ENCODE assay signal across 21 cellular contexts in genomic region chr4:142222127-142222526, GRCh38.
"Had no signal": no experiment of that assay in that cellular context is flagged by ENCODE, and none has a peak within 500 bp of the region (broad histone marks: within the 10 kb centered on the region; RNA-seq: fewer than 3 reads in every experiment).

No MANE protein-coding gene starts in this region.

- DNase-seq: activated CD4-positive, alpha-beta T cell treated with anti-CD3 and anti-CD28 coated beads for 1 hour; activated CD8-positive, alpha-beta T cell treated with anti-CD3 and anti-CD28 coated beads for 36 hours; activated naive CD4-positive, alpha-beta T cell treated with anti-CD3 and anti-CD28 coated beads for 36 hours; amygdala; brain microvascular endothelial cell; cerebellar nuclear complex; effector memory CD8-positive, alpha-beta T cell; left lung; mucosa of descending colon; naive thymus-derived CD8-positive, alpha-beta T cell; retina; stimulated activated CD4-positive, alpha-beta T cell treated with anti-CD3 and anti-CD28 coated beads, Interleukin-2, amount 100 ng/mL, for 48 hours; T-helper 1 cell; T1000; tibial artery had no signal

- H3K4me1 ChIP-seq: left lung, parathyroid adenoma, tibial artery had no signal

- H3K4me3 ChIP-seq: left lung, mucosa of descending colon, tibial artery had no signal

- H3K27me3 Mint-ChIP-seq: activated CD8-positive, alpha-beta T cell treated with anti-CD3 and anti-CD28 coated beads for 36 hours; dendritic cell treated with granulocyte-macrophage colony-stimulating factor and Interleukin-4, amounts not matched to agents 40 ng/mL and 50 ng/mL, for 4 days; effector memory CD8-positive, alpha-beta T cell; naive thymus-derived CD8-positive, alpha-beta T cell; stimulated activated memory B cell treated with anti-CD40 and anti-IgM and Interleukin-4, amounts not matched to agents 10 μg/mL and 1 μg/mL and 100 μg/mL, for 72 hours had no signal

- H3K4me1 Mint-ChIP-seq: stimulated activated memory B cell treated with anti-CD40 and anti-IgM and Interleukin-4, amounts not matched to agents 10 μg/mL and 1 μg/mL and 100 μg/mL, for 72 hours had no signal

- H3K9me3 Mint-ChIP-seq: activated CD8-positive, alpha-beta T cell treated with anti-CD3 and anti-CD28 coated beads for 36 hours; activated naive CD4-positive, alpha-beta T cell treated with anti-CD3 and anti-CD28 coated beads for 36 hours; activated T-helper 1 cell treated with anti-CD3 and anti-CD28 coated beads, Interleukin-12 subunit alpha, Interleukin-12 subunit beta, Interleukin-2, Interleukin-4 antibody, amounts not matched to agents 30 ng/mL and 10 ng/mL and 1 ng/mL, durations not matched to agents 14 hours and 24 hours and 36 hours; dendritic cell treated with granulocyte-macrophage colony-stimulating factor and Interleukin-4, amounts not matched to agents 40 ng/mL and 50 ng/mL, for 4 days; effector memory CD8-positive, alpha-beta T cell; naive thymus-derived CD8-positive, alpha-beta T cell; stimulated activated memory B cell treated with anti-CD40 and anti-IgM and Interleukin-4, amounts not matched to agents 10 μg/mL and 1 μg/mL and 100 μg/mL, for 72 hours had no signal

- H3K27me3 ChIP-seq: brain microvascular endothelial cell, left lung, neutrophil, tibial artery had no signal

- H3K27ac ChIP-seq: brain microvascular endothelial cell, left lung, neutrophil, parathyroid adenoma, tibial artery had no signal

- H3K4me3 Mint-ChIP-seq: activated CD8-positive, alpha-beta T cell treated with anti-CD3 and anti-CD28 coated beads for 36 hours; activated naive CD4-positive, alpha-beta T cell treated with anti-CD3 and anti-CD28 coated beads for 36 hours; activated T-helper 1 cell treated with anti-CD3 and anti-CD28 coated beads, Interleukin-12 subunit alpha, Interleukin-12 subunit beta, Interleukin-2, Interleukin-4 antibody, amounts not matched to agents 30 ng/mL and 10 ng/mL and 1 ng/mL, durations not matched to agents 14 hours and 24 hours and 36 hours; dendritic cell treated with granulocyte-macrophage colony-stimulating factor and Interleukin-4, amounts not matched to agents 40 ng/mL and 50 ng/mL, for 4 days; effector memory CD8-positive, alpha-beta T cell; naive thymus-derived CD8-positive, alpha-beta T cell; stimulated activated memory B cell treated with anti-CD40 and anti-IgM and Interleukin-4, amounts not matched to agents 10 μg/mL and 1 μg/mL and 100 μg/mL, for 72 hours had no signal

- ATAC-seq: activated CD8-positive, alpha-beta T cell treated with anti-CD3 and anti-CD28 coated beads for 36 hours; effector memory CD8-positive, alpha-beta T cell; left lung; mucosa of descending colon; naive thymus-derived CD8-positive, alpha-beta T cell; SK-N-SH treated with all-trans-retinoic acid at 6 μM for 48 hours; stimulated activated memory B cell treated with anti-CD40 and anti-IgM and Interleukin-4, amounts not matched to agents 10 μg/mL and 1 μg/mL and 100 μg/mL, for 72 hours had no signal

- H3K9me3 ChIP-seq: left lung, mucosa of descending colon, neutrophil, tibial artery had no signal

- H3K36me3 ChIP-seq: brain microvascular endothelial cell, left lung, neutrophil, tibial artery had no signal

- H3K36me3 Mint-ChIP-seq: stimulated activated memory B cell treated with anti-CD40 and anti-IgM and Interleukin-4, amounts not matched to agents 10 μg/mL and 1 μg/mL and 100 μg/mL, for 72 hours had no signal

- H3K27ac Mint-ChIP-seq: activated CD8-positive, alpha-beta T cell treated with anti-CD3 and anti-CD28 coated beads for 36 hours; activated naive CD4-positive, alpha-beta T cell treated with anti-CD3 and anti-CD28 coated beads for 36 hours; activated T-helper 1 cell treated with anti-CD3 and anti-CD28 coated beads, Interleukin-12 subunit alpha, Interleukin-12 subunit beta, Interleukin-2, Interleukin-4 antibody, amounts not matched to agents 30 ng/mL and 10 ng/mL and 1 ng/mL, durations not matched to agents 14 hours and 24 hours and 36 hours; dendritic cell treated with granulocyte-macrophage colony-stimulating factor and Interleukin-4, amounts not matched to agents 40 ng/mL and 50 ng/mL, for 4 days; stimulated activated memory B cell treated with anti-CD40 and anti-IgM and Interleukin-4, amounts not matched to agents 10 μg/mL and 1 μg/mL and 100 μg/mL, for 72 hours had no signal
